Comparison of ENCODE assay signal across 8 cellular contexts in the genomic region with DNA sequence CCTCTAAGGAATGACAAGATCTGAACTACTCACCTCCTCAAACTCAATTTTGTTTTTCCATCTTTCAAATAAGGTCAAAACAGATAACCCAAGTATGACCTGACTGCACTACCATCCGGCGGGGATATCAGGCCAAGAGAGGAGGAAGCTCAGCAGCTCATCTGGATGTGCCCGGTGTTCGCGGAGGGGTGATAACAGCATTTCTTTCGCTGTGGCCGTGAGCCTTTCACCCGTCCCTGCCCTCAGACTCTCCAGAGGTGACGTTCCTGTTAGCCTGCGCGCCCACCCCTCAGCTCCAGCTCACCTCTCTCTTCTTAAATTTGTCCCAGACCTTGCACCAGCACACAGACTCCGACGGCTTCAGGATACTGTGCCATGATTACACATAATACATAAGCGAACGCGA. TPM values are rescaled to one million over a fixed set of nuclear protein-coding genes. Genes with fewer than 3 reads are reported as not detected.
DNase-seq lines count a peak whose midpoint lies in the region; ATAC-seq and TF ChIP-seq lines count a peak whose summit lies in the region.

No MANE protein-coding gene starts in this region.

- POLR2A ChIA-PET in activated naive CD8-positive, alpha-beta T cell treated with anti-CD3 and anti-CD28 coated beads, Interleukin-2, amount 10 ng/mL, durations not matched to agents 7 days and 5 days (lab: Charles Lee), result interaction anchor here (0.5 to 0.9 kb wide), 2 partner anchors 103 to 119 kb away, joined by 3 to 4 read pairs; no protein-coding TSS in a partner anchor

- H3K27ac ChIP-seq in OCI-LY3 (ENCODE audit: low read length) (peak overlapping the region; percentile 45), spleen (peak overlapping the region; percentile 95 to 100 (median 99))

- peaks cover 18% of the 10 kb centered on the region for H3K4me1 Mint-ChIP-seq in activated naive CD8-positive, alpha-beta T cell treated with anti-CD3 and anti-CD28 coated beads, Interleukin-2, amount 10 ng/mL, durations not matched to agents 7 days and 5 days

- no peaks in the 10 kb centered on the region for H4K20me1 ChIP-seq in OCI-LY3 (ENCODE audit: insufficient read depth, low read length)

- H3K27me3 Mint-ChIP-seq in activated naive CD8-positive, alpha-beta T cell treated with anti-CD3 and anti-CD28 coated beads, Interleukin-2, amount 10 ng/mL, durations not matched to agents 7 days and 5 days, result no peaks in the 10 kb centered on the region

- WGBS in spleen, 5 donors, result 0 to 3% (median 1%) methylated on average over 16 of the region's 16 CpGs

- intact Hi-C loops in spleen (cut with DNase I; ENCODE audit: low total_unique reads), result loop anchor here (10.0 kb wide), 2 partner anchors 118 to 238 kb away; a partner anchor contains a TSS

- peaks cover 21% of the 10 kb centered on the region for H3K36me3 Mint-ChIP-seq in activated naive CD8-positive, alpha-beta T cell treated with anti-CD3 and anti-CD28 coated beads, Interleukin-2, amount 10 ng/mL, durations not matched to agents 7 days and 5 days

- H3K4me3 ChIP-seq in OCI-LY3 (ENCODE audit: low read length) (peak overlapping the region; percentile 98), iPS-11a (ENCODE audit: low read depth, low read length) (peak overlapping the region; percentile 33), spleen (peak overlapping the region; percentile 63 to 83 (median 71))

- TF ChIP-seq CTCF in OCI-LY3 (IDR thresholded peaks at IDR 0.05; ENCODE audit: low read depth, low read length) (no peak), spleen (IDR thresholded peaks at IDR 0.05 in 8 of 11, conservative IDR thresholded peaks at IDR 0.05 in 3 of 11) (no peak)

- H3K4me1 ChIP-seq in OCI-LY3 (ENCODE audit: low read length), result peaks cover 36% of the 10 kb centered on the region
- peaks cover 17 to 45% (median 32%) of the 10 kb centered on the region in 6 donors for H3K4me1 ChIP-seq in spleen

- no peaks in the 10 kb centered on the region for H3K27me3 ChIP-seq in OCI-LY3 (ENCODE audit: low read depth, low read length)
- no peaks in the 10 kb centered on the region for H3K27me3 ChIP-seq in spleen (replicated peaks in 1 of 7)

- peak overlapping the region; percentile 84; the same call in 1 of the 2 replicates for H2AFZ ChIP-seq in OCI-LY3 (ENCODE audit: low read depth, low read length)

- H3K9me3 Mint-ChIP-seq in activated naive CD8-positive, alpha-beta T cell treated with anti-CD3 and anti-CD28 coated beads, Interleukin-2, amount 10 ng/mL, durations not matched to agents 7 days and 5 days, result peaks cover 4% of the 10 kb centered on the region

- peak overlapping the region; percentile 83 for H3K4me2 ChIP-seq in OCI-LY3 (ENCODE audit: low read length)

- H3K36me3 ChIP-seq in OCI-LY3 (replicated peaks; ENCODE audit: low read depth, low read length) (peaks cover 20% of the 10 kb centered on the region), spleen (peaks cover 0 to 13% (median 4%) of the 10 kb centered on the region in 6 donors)

- peak overlapping the region; percentile 97 for H3K9ac ChIP-seq in OCI-LY3 (ENCODE audit: low read length)

- DNase-seq in SIG-M5 treated with dmso at 0.1 percent for 504 hours (lab: John Stamatoyannopoulos, UW; ENCODE audit: unreplicated experiment) (peak; percentile 21), SIG-M5 (lab: John Stamatoyannopoulos, UW) (no peak), spleen (peak; percentile 84), putamen (ENCODE audit: low spot score) (no peak)
- no peak for DNase-seq in activated naive CD8-positive, alpha-beta T cell treated with anti-CD3 and anti-CD28 coated beads, Interleukin-2, amount 10 ng/mL, durations not matched to agents 7 days and 5 days

- H3K9me3 ChIP-seq in OCI-LY3 (ENCODE audit: insufficient read depth, low read length) (peaks cover 6% of the 10 kb centered on the region), spleen (no peaks in the 10 kb centered on the region)

- no peak for TF ChIP-seq POLR2A in spleen (IDR thresholded peaks at IDR 0.05)

- H3K79me2 ChIP-seq in OCI-LY3 (ENCODE audit: low read length), result peaks cover 20% of the 10 kb centered on the region

- peak; percentile 0 for ATAC-seq in HG02763 (IDR thresholded peaks at IDR 0.05; ENCODE audit: unreplicated experiment)
- ATAC-seq in activated naive CD8-positive, alpha-beta T cell treated with anti-CD3 and anti-CD28 coated beads, Interleukin-2, amount 10 ng/mL, durations not matched to agents 7 days and 5 days (ENCODE audit: low read depth), result peak; percentile 4

- H3K4me3 Mint-ChIP-seq in activated naive CD8-positive, alpha-beta T cell treated with anti-CD3 and anti-CD28 coated beads, Interleukin-2, amount 10 ng/mL, durations not matched to agents 7 days and 5 days, result peak overlapping the region; percentile 89

- H3K27ac Mint-ChIP-seq in activated naive CD8-positive, alpha-beta T cell treated with anti-CD3 and anti-CD28 coated beads, Interleukin-2, amount 10 ng/mL, durations not matched to agents 7 days and 5 days, result peak overlapping the region; percentile 86

RNA-seq across cellular contexts. Expression of a gene that starts 0.5 kb away (rescaled TPM):
- 10 to 100 TPM; 12.1 to 12.5 TPM for total RNA-seq in activated naive CD8-positive, alpha-beta T cell treated with anti-CD3 and anti-CD28 coated beads, Interleukin-2, amount 10 ng/mL, durations not matched to agents 7 days and 5 days
- total RNA-seq in spleen, result 10 to 100 TPM in 6 of 7 donors, 1 to 10 TPM in 1; 9.2 to 19.3 (median 13.7) TPM
- polyA plus RNA-seq in spleen, result 1 to 10 TPM; 4.9 to 5.9 (median 5.2) TPM

Comparison
In these comparisons a context has a peak if more than half of its experiments do, and no peak if none do; other contexts are left out.
1. DNase-seq: peak in SIG-M5 treated with dmso at 0.1 percent for 504 hours (single experiment) and spleen (single experiment); none in SIG-M5 (single experiment), activated naive CD8-positive, alpha-beta T cell treated with anti-CD3 and anti-CD28 coated beads, Interleukin-2, amount 10 ng/mL, durations not matched to agents 7 days and 5 days (single experiment) and putamen (single experiment).
2. H3K4me3 ChIP-seq: peak in every context shown above with its lines; median percentile 98 in OCI-LY3; 71 in spleen; 33 in iPS-11a.